Comparison of ENCODE assay signal across 1 cellular context in the genomic region with DNA sequence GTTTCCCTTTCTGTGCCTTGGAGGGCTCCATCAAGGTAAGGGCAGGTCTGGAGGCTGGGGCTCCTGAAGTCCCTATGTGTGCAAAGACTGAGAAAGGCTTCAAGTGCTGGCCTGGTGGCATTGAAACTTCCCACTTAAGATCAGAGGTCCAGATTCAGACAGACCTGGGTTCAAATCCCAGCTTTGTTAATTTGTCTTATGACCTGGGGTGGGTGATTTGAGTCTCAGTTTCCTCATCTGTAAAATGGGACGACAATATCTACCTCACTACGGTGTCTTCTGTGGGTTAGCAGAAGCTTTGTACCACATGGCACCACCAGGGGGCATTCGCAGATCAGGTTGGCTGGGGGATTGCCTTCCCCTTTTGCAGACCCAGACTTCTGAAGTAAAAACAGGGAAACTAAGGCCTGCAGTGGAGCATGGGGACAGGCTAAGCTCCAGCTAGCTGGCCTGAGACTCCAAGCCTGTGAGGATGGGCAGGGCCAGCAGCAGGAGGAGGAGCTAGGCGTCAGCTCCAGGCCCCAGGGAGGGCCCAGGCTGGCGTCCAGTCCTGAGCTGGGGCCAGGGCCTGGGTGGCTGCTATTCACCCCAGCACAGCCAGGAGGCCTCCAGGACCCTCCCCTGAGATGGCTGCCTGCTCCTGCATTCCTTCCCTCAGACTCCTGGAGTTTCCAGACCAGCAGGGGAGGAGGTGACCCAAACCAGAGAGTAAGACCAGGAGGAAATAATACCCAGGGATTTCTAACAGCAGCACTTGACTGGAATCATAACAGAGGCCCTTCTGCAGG.
TF ChIP-seq lines count a peak whose summit lies in the region.

No MANE protein-coding gene starts in this region.

TF ChIP-seq in HepG2, 621 proteins besides CTCF, POLR2A, EP300 and RAD21 (continued from another document and continues in another):
- TF ChIP-seq SNAPC4 (CRISPR knock-in tag; IDR thresholded peaks at IDR 0.05) (no peak), ZNF687 (CRISPR knock-in tag; IDR thresholded peaks at IDR 0.05) (peak; percentile 51; the same call in 1 of the 2 replicates), AKAP8 (CRISPR knock-in tag; IDR thresholded peaks at IDR 0.05) (no peak), HDAC1 (CRISPR knock-in tag; IDR thresholded peaks at IDR 0.05) (peak; percentile 48), ZNF776 (CRISPR knock-in tag; IDR thresholded peaks at IDR 0.05) (no peak), KLF12 (CRISPR knock-in tag; IDR thresholded peaks at IDR 0.05; ENCODE audit: borderline replicate concordance) (peak; percentile 44; the same call in 1 of the 2 replicates), ISL2 (CRISPR knock-in tag; IDR thresholded peaks at IDR 0.05) (no peak), ARNT2 (CRISPR knock-in tag; IDR thresholded peaks at IDR 0.05; ENCODE audit: low read depth) (0 out of 2 replicates have a peak, but pooled peaks have one; percentile 43), ZNF792 (CRISPR knock-in tag; IDR thresholded peaks at IDR 0.05) (no peak), NR3C1 (CRISPR knock-in tag; IDR thresholded peaks at IDR 0.05) (no peak), KDM5B (CRISPR knock-in tag; IDR thresholded peaks at IDR 0.05; ENCODE audit: borderline replicate concordance) (0 out of 2 replicates have a peak, but pooled peaks have one; percentile 20), RBM39 (IDR thresholded peaks at IDR 0.05; ENCODE audit: low read depth, low read length, poor library complexity, severe bottlenecking) (peak; percentile 32), SOX5 (CRISPR knock-in tag; IDR thresholded peaks at IDR 0.05; ENCODE audit: borderline replicate concordance) (no peak), HES4 (CRISPR knock-in tag; IDR thresholded peaks at IDR 0.05; ENCODE audit: borderline replicate concordance) (no peak), MYNN (CRISPR knock-in tag; IDR thresholded peaks at IDR 0.05; ENCODE audit: low read depth) (no peak), ZFP91 (CRISPR knock-in tag; IDR thresholded peaks at IDR 0.05; ENCODE audit: borderline replicate concordance) (peak; percentile 12; the same call in 1 of the 2 replicates), GATAD2A (CRISPR knock-in tag; IDR thresholded peaks at IDR 0.05) (0 out of 2 replicates have a peak, but pooled peaks have one; percentile 22), SNRNP70 (IDR thresholded peaks at IDR 0.05; ENCODE audit: low read depth, low read length) (no peak), TFE3 (CRISPR knock-in tag; IDR thresholded peaks at IDR 0.05) (no peak), ADNP (CRISPR knock-in tag; IDR thresholded peaks at IDR 0.05) (peak; percentile 36; the same call in 1 of the 2 replicates)
- TF ChIP-seq, protein P1, sequence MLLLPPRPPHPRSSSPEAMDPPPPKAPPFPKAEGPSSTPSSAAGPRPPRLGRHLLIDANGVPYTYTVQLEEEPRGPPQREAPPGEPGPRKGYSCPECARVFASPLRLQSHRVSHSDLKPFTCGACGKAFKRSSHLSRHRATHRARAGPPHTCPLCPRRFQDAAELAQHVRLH (CRISPR knock-in tag; IDR thresholded peaks at IDR 0.05; ENCODE audit: borderline replicate concordance, low read depth), result no peak
- TF ChIP-seq, protein P2, sequence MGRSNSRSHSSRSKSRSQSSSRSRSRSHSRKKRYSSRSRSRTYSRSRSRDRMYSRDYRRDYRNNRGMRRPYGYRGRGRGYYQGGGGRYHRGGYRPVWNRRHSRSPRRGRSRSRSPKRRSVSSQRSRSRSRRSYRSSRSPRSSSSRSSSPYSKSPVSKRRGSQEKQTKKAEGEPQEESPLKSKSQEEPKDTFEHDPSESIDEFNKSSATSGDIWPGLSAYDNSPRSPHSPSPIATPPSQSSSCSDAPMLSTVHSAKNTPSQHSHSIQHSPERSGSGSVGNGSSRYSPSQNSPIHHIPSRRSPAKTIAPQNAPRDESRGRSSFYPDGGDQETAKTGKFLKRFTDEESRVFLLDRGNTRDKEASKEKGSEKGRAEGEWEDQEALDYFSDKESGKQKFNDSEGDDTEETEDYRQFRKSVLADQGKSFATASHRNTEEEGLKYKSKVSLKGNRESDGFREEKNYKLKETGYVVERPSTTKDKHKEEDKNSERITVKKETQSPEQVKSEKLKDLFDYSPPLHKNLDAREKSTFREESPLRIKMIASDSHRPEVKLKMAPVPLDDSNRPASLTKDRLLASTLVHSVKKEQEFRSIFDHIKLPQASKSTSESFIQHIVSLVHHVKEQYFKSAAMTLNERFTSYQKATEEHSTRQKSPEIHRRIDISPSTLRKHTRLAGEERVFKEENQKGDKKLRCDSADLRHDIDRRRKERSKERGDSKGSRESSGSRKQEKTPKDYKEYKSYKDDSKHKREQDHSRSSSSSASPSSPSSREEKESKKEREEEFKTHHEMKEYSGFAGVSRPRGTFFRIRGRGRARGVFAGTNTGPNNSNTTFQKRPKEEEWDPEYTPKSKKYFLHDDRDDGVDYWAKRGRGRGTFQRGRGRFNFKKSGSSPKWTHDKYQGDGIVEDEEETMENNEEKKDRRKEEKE (IDR thresholded peaks at IDR 0.05), result no peak
- TF ChIP-seq, protein P3, sequence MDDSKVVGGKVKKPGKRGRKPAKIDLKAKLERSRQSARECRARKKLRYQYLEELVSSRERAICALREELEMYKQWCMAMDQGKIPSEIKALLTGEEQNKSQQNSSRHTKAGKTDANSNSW (CRISPR knock-in tag; IDR thresholded peaks at IDR 0.05; ENCODE audit: borderline replicate concordance), result no peak
- TF ChIP-seq, protein P4, sequence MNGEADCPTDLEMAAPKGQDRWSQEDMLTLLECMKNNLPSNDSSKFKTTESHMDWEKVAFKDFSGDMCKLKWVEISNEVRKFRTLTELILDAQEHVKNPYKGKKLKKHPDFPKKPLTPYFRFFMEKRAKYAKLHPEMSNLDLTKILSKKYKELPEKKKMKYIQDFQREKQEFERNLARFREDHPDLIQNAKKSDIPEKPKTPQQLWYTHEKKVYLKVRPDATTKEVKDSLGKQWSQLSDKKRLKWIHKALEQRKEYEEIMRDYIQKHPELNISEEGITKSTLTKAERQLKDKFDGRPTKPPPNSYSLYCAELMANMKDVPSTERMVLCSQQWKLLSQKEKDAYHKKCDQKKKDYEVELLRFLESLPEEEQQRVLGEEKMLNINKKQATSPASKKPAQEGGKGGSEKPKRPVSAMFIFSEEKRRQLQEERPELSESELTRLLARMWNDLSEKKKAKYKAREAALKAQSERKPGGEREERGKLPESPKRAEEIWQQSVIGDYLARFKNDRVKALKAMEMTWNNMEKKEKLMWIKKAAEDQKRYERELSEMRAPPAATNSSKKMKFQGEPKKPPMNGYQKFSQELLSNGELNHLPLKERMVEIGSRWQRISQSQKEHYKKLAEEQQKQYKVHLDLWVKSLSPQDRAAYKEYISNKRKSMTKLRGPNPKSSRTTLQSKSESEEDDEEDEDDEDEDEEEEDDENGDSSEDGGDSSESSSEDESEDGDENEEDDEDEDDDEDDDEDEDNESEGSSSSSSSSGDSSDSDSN (CRISPR knock-in tag; IDR thresholded peaks at IDR 0.05), result peak; percentile 47; the same call in 1 of the 2 replicates
- TF ChIP-seq, protein P5, sequence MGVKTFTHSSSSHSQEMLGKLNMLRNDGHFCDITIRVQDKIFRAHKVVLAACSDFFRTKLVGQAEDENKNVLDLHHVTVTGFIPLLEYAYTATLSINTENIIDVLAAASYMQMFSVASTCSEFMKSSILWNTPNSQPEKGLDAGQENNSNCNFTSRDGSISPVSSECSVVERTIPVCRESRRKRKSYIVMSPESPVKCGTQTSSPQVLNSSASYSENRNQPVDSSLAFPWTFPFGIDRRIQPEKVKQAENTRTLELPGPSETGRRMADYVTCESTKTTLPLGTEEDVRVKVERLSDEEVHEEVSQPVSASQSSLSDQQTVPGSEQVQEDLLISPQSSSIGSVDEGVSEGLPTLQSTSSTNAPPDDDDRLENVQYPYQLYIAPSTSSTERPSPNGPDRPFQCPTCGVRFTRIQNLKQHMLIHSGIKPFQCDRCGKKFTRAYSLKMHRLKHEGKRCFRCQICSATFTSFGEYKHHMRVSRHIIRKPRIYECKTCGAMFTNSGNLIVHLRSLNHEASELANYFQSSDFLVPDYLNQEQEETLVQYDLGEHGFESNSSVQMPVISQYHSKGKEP (CRISPR knock-in tag; IDR thresholded peaks at IDR 0.05), result no peak
- TF ChIP-seq, protein P6, sequence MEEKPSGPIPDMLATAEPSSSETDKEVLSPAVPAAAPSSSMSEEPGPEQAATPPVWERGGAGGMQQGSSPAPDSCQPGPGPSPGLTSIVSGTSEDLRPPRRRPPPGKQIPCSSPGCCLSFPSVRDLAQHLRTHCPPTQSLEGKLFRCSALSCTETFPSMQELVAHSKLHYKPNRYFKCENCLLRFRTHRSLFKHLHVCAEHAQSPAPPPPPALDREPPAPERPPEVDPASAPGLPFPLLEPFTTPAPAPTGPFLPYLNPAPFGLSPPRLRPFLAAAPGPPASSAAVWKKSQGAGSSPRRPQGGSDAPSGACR (CRISPR knock-in tag; IDR thresholded peaks at IDR 0.05), result 0 out of 2 replicates have a peak, but pooled peaks have one; percentile 51
